8 cellular contexts compared by ENCODE assay signal in the genomic region with DNA sequence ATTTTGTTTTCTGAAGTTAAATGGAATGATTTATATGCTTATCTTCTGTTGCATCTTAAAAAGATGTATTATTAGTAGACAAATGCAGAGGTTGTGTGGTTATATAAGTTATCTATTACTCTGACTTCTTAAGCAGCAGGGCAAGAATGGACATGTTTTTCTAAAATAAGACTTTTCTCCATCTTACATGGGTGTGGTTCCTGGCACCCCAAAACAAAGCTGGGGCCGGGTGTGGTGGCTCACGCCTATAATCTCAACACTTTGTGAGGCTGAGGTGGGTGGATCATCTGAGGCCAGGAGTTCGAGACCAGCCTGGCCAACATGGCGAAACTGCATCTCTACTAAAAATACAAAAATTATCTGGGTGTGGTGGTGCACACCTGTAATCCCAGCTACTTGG.
DNase-seq lines count a peak whose midpoint lies in the region; ATAC-seq, FAIRE-seq and TF ChIP-seq lines count a peak whose summit lies in the region.
"Not testable (repeated sequence)": the region's sequence is repeated elsewhere in the genome, so short reads cannot be mapped to it uniquely, and the experiment has no call there.

No MANE protein-coding gene starts in this region.

- peak overlapping the region; percentile 44; the same call in 1 of the 2 replicates for H3K4me3 ChIP-seq in ACC112 (ENCODE audit: low read depth, low read length)
- H3K4me3 ChIP-seq in GM12878, tibial artery: not testable (repeated sequence)

- WGBS in GM12878 (ENCODE audit: insufficient coverage, insufficient replicate concordance, low lambda C conversion rate, missing lambda C conversion rate): 98% methylated on average over 4 of the region's 4 CpGs

- not testable (repeated sequence) for H3K9ac ChIP-seq in GM12878 (ENCODE audit: control insufficient read depth, insufficient read depth, low read length)

- intact Hi-C loops in GM12878 (cut with micrococcal nuclease; ENCODE audit: unreplicated experiment): not testable (repeated sequence)
- intact Hi-C loops in tibial artery (cut with DNase I; ENCODE audit: low total_unique reads): loop anchor here (5.0 kb wide), 1 partner anchor 193 kb away; no protein-coding TSS in a partner anchor

- RAD21 ChIA-PET in GM12878 (lab: Charles Lee; ENCODE audit: unreplicated experiment): interaction anchor here (0.7 to 2.0 kb wide), 19 partner anchors 11 to 207 kb away, joined by 3 to 12 read pairs (median 7); partner anchors contain the start of gene NFKBIA

- not testable (repeated sequence) for H3K4me3 Mint-ChIP-seq in HFFc6, immature natural killer cell
- H3K4me3 Mint-ChIP-seq in natural killer cell treated with Interleukin-12 subunit alpha and Interleukin-12 subunit beta and Interleukin-15 and Interleukin-18, amount 100 ng/mL, for 72 hours: peak overlapping the region; percentile 30

- not testable (repeated sequence) for TF ChIP-seq RAD21 in GM12878 (IDR thresholded peaks at IDR 0.05; ENCODE audit: insufficient read depth, low read depth, low read length)

- H2AFZ ChIP-seq in ACC112 (ENCODE audit: low read length, unreplicated experiment); GM12878 (ENCODE audit: control insufficient read depth, low read depth, low read length): not testable (repeated sequence)

- H3K4me1 Mint-ChIP-seq in HFFc6 (ENCODE audit: low read depth) (peaks cover 33% of the 10 kb centered on the region), immature natural killer cell (peaks cover 8 to 14% of the 10 kb centered on the region in 2 donors)
- peaks cover 27 to 45% of the 10 kb centered on the region in 2 donors for H3K4me1 Mint-ChIP-seq in natural killer cell treated with Interleukin-12 subunit alpha and Interleukin-12 subunit beta and Interleukin-15 and Interleukin-18, amount 100 ng/mL, for 72 hours (ENCODE audit: low read depth in 2 of 2)

- H3K27ac Mint-ChIP-seq in HFFc6 (peak overlapping the region; percentile 9), immature natural killer cell (peak overlapping the region in 4 of 6 donors; percentile 14 to 45 (median 18))
- H3K27ac Mint-ChIP-seq in natural killer cell treated with Interleukin-12 subunit alpha and Interleukin-12 subunit beta and Interleukin-15 and Interleukin-18, amount 100 ng/mL, for 72 hours: peak overlapping the region; percentile 75 to 91

- TF ChIP-seq CTCF in HFFc6 (IDR thresholded peaks at IDR 0.05); RWPE1 (conservative IDR thresholded peaks at IDR 0.05; ENCODE audit: low read depth); GM12878 (IDR thresholded peaks at IDR 0.05 in 2 of 3, conservative IDR thresholded peaks at IDR 0.05 in 1 of 3; ENCODE audit: control insufficient read depth in 2 of 3, extremely low read depth in 1 of 3, insufficient read depth in 1 of 3, low read depth in 3 of 3, low read length in 3 of 3); tibial artery (IDR thresholded peaks at IDR 0.05): not testable (repeated sequence)

- TF ChIP-seq EP300 in GM12878 (IDR thresholded peaks at IDR 0.05; ENCODE audit: borderline replicate concordance in 1 of 2, control insufficient read depth in 1 of 2, low read depth in 2 of 2, low read length in 2 of 2): not testable (repeated sequence)

- ATAC-seq in GM12878 (peak; percentile 48; the same call in 2 of the 3 replicates), esophagus mucosa (peak; percentile 90)
- not testable (repeated sequence) for ATAC-seq in natural killer cell treated with Interleukin-12 subunit alpha and Interleukin-12 subunit beta and Interleukin-15 and Interleukin-18, amount 100 ng/mL, for 72 hours

- POLR2A ChIA-PET in RWPE1 (lab: Yijun Ruan, JAX; ENCODE audit: low non-redundant PET): not testable (repeated sequence)
- POLR2A ChIA-PET in GM12878 (lab: Charles Lee): interaction anchor here (0.6 kb wide), 1 partner anchor 255 kb away, joined by 4 read pairs; no protein-coding TSS in a partner anchor

- SMC1A ChIA-PET in GM12878 (lab: Charles Lee; ENCODE audit: uncharacterized antibody, unreplicated experiment): interaction anchor here (0.6 to 2.1 kb wide), 23 partner anchors 9 to 217 kb away, joined by 3 to 24 read pairs (median 5); no protein-coding TSS in a partner anchor

- H3K36me3 ChIP-seq in ACC112 (ENCODE audit: insufficient read depth, low read length); GM12878 (ENCODE audit: control insufficient read depth in 2 of 2, insufficient read depth in 2 of 2, low read length in 1 of 2); tibial artery: not testable (repeated sequence)

- peak overlapping the region; percentile 90 for H3K27ac ChIP-seq in ACC112 (ENCODE audit: low read depth, low read length)
- H3K27ac ChIP-seq in RWPE1: peak overlapping the region; percentile 92
- H3K27ac ChIP-seq in GM12878 (ENCODE audit: control insufficient read depth, insufficient read depth): not testable (repeated sequence)
- peak overlapping the region; percentile 5 for H3K27ac ChIP-seq in tibial artery

- CTCF ChIA-PET in RWPE1 (lab: Yijun Ruan, JAX): interaction anchor here (0.9 to 1.8 kb wide), 2 partner anchors 15 to 202 kb away, joined by 5 to 6 read pairs; no protein-coding TSS in a partner anchor
- CTCF ChIA-PET in GM12878 (lab: Yijun Ruan, JAX): interaction anchor here (0.8 to 4.5 kb wide), 24 partner anchors 10 to 216 kb away, joined by 3 to 29 read pairs (median 6); partner anchors contain the start of genes NFKBIA and PSMA6

- H3K79me2 ChIP-seq in ACC112 (ENCODE audit: control insufficient read depth, insufficient read depth, low read length, unreplicated experiment); GM12878 (ENCODE audit: control insufficient read depth, insufficient read depth, low read length): not testable (repeated sequence)

- BruUV-seq in GM12878 (replicated peaks; lab: Mats Ljungman, UMichigan): not testable (repeated sequence)

- H3K27me3 ChIP-seq in ACC112 (ENCODE audit: insufficient read depth, low read length); GM12878 (replicated peaks in 1 of 2; ENCODE audit: control insufficient read depth in 2 of 2, insufficient read depth in 2 of 2, low read length in 1 of 2); tibial artery: not testable (repeated sequence)

- H4K20me1 ChIP-seq in GM12878 (ENCODE audit: control insufficient read depth, insufficient read depth): not testable (repeated sequence)

- not testable (repeated sequence) for DNase-seq in HFFc6; GM12878 (ENCODE audit: low read depth, low spot score); immature natural killer cell; natural killer cell treated with Interleukin-12 subunit alpha and Interleukin-12 subunit beta and Interleukin-15 and Interleukin-18, amount 100 ng/mL, for 72 hours (ENCODE audit: low spot score); tibial artery
- DNase-seq in RWPE1 (ENCODE audit: low spot score): peak; percentile 58

- H3K9me3 ChIP-seq in GM12878 (replicated peaks; ENCODE audit: control insufficient read depth, insufficient read depth, low read length); tibial artery: not testable (repeated sequence)

- H3K4me1 ChIP-seq in ACC112 (ENCODE audit: control insufficient read depth, insufficient read depth, low read length, unreplicated experiment) (peaks cover 27% of the 10 kb centered on the region), tibial artery (peaks cover 0 to 11% (median 1%) of the 10 kb centered on the region in 4 donors)
- not testable (repeated sequence) for H3K4me1 ChIP-seq in GM12878 (ENCODE audit: control insufficient read depth, insufficient read depth, low read length)

- TF ChIP-seq POLR2A in GM12878 (IDR thresholded peaks at IDR 0.05; ENCODE audit: low read depth, low read length): not testable (repeated sequence)

- not testable (repeated sequence) for H3K36me3 Mint-ChIP-seq in HFFc6 (ENCODE audit: low read depth); immature natural killer cell; natural killer cell treated with Interleukin-12 subunit alpha and Interleukin-12 subunit beta and Interleukin-15 and Interleukin-18, amount 100 ng/mL, for 72 hours

- in situ Hi-C loops in GM12878 (cut with MboI): not testable (repeated sequence)

- not testable (repeated sequence) for H3K4me2 ChIP-seq in GM12878 (ENCODE audit: control insufficient read depth, insufficient read depth)

- FAIRE-seq in GM12878 (lab: Jason Lieb, UNC): not testable (repeated sequence)

- not testable (repeated sequence) for H3K27me3 Mint-ChIP-seq in HFFc6 (ENCODE audit: insufficient read depth); immature natural killer cell (ENCODE audit: low read depth in 3 of 3); natural killer cell treated with Interleukin-12 subunit alpha and Interleukin-12 subunit beta and Interleukin-15 and Interleukin-18, amount 100 ng/mL, for 72 hours

- not testable (repeated sequence) for H3K9me3 Mint-ChIP-seq in HFFc6; immature natural killer cell; natural killer cell treated with Interleukin-12 subunit alpha and Interleukin-12 subunit beta and Interleukin-15 and Interleukin-18, amount 100 ng/mL, for 72 hours

Comparison
In these comparisons a context has a peak if more than half of its experiments do, and no peak if none do; other contexts are left out.
1. H3K27ac Mint-ChIP-seq: peak in every context shown above with its lines; median percentile 83 in natural killer cell treated with Interleukin-12 subunit alpha and Interleukin-12 subunit beta and Interleukin-15 and Interleukin-18, amount 100 ng/mL, for 72 hours; 18 in immature natural killer cell; 9 in HFFc6.